Comparison of ENCODE assay signal across 10 cellular contexts in the genomic region with DNA sequence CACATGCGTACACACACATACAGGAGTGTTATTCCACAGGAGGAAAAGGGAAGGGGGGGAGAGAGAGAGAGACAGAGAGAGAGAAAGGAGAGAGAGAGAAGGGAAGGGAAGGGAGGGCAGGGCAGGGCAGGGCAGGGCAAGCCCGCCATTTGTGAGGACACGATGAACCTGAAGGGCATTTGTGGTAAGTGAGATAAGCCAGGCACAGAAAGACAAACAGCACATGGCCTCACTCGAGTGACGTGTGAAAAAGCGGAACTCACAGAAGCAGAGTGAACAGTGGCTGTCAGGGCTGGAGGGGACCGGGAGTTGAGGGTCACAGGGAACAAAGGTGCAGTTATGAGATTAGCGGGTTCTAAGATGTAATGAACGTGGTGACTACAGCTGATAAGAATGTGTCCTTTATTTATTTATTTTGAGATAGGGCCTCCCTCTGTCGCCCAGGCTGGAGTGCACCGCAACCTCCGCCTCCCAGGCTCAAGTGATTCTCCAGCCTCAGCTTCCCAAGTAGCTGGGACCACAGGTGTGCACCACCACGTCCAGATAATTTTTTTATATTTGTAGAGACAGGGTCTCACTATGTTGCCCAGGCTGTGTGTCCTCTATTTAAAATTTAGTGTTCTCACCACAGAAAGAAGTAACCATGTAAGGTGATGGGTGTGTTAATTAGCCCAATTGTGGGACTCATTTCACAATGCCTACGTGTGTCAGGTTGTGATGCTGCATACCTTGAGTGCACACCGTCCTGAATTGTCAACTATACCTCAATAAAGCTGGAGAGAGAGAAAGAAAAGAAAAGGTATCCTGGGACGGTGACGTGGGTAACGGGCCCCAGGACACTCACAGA. TPM values are rescaled to one million over a fixed set of nuclear protein-coding genes. Genes with fewer than 3 reads are reported as not detected.
A peak's percentile ranks its signal among the peaks of the same experiment; 100 is the strongest.
DNase-seq lines count a peak whose midpoint lies in the region; ATAC-seq and TF ChIP-seq lines count a peak whose summit lies in the region.
"Had no signal": no experiment of that assay in that cellular context is flagged by ENCODE, and none has a peak within 500 bp of the region (broad histone marks: within the 10 kb centered on the region; RNA-seq: fewer than 3 reads in every experiment).

No MANE protein-coding gene starts in this region.

- no peaks in the 10 kb centered on the region for H3K36me3 ChIP-seq in uterus

- POLR2A ChIA-PET in activated CD4-positive, alpha-beta T cell treated with anti-CD3 and anti-CD28 coated beads, Interleukin-2, amount 10 ng/mL, durations not matched to agents 7 days and 5 days (lab: Charles Lee): no interaction called here

- DNase-seq in activated CD4-positive, alpha-beta T cell treated with anti-CD3 and anti-CD28 coated beads, Interleukin-2, amount 10 ng/mL, durations not matched to agents 7 days and 5 days: no peak
- no peak for DNase-seq in activated CD4-positive, alpha-beta T cell treated with anti-CD3 and anti-CD28 coated beads for 4 hours
- DNase-seq in MV-4-11 (lab: John Stamatoyannopoulos, UW): peak; percentile 90
- DNase-seq in central memory CD8-positive, alpha-beta T cell (ENCODE audit: low spot score in 2 of 2): no peak
- peak; percentile 67 for DNase-seq in stimulated activated naive B cell treated with anti-CD40 and anti-IgM and Interleukin-4, amounts not matched to agents 10 μg/mL and 1 μg/mL and 100 μg/mL, for 72 hours
- no peak for DNase-seq in uterus
- no peak for DNase-seq in NCI-H82 (lab: John Stamatoyannopoulos, UW)
- DNase-seq: activated naive CD4-positive, alpha-beta T cell treated with anti-CD3 and anti-CD28 coated beads for 36 hours had no signal

- H3K4me3 Mint-ChIP-seq in activated CD4-positive, alpha-beta T cell treated with anti-CD3 and anti-CD28 coated beads, Interleukin-2, amount 10 ng/mL, durations not matched to agents 7 days and 5 days: no peak overlapping the region
- H3K4me3 Mint-ChIP-seq in central memory CD8-positive, alpha-beta T cell: peak overlapping the region; percentile 53
- peak overlapping the region; percentile 1 to 24 for H3K4me3 Mint-ChIP-seq in stimulated activated naive B cell treated with anti-CD40 and anti-IgM and Interleukin-4, amounts not matched to agents 10 μg/mL and 1 μg/mL and 100 μg/mL, for 72 hours
- H3K4me3 Mint-ChIP-seq: nephron had no signal

- intact Hi-C loops in uterus (cut with DNase I; ENCODE audit: low total_unique reads): no loop called here

- no peak for TF ChIP-seq POLR2A in uterus (IDR thresholded peaks at IDR 0.05)

- H3K9me3 ChIP-seq in uterus: no peaks in the 10 kb centered on the region

- no peak overlapping the region for H3K27ac ChIP-seq in uterus

- TF ChIP-seq CTCF in uterus (IDR thresholded peaks at IDR 0.05): no peak

- peaks cover 11% of the 10 kb centered on the region for H3K27me3 Mint-ChIP-seq in activated CD4-positive, alpha-beta T cell treated with anti-CD3 and anti-CD28 coated beads, Interleukin-2, amount 10 ng/mL, durations not matched to agents 7 days and 5 days
- no peaks in the 10 kb centered on the region for H3K27me3 Mint-ChIP-seq in central memory CD8-positive, alpha-beta T cell
- peaks cover 0 to 4% of the 10 kb centered on the region in 2 donors for H3K27me3 Mint-ChIP-seq in stimulated activated naive B cell treated with anti-CD40 and anti-IgM and Interleukin-4, amounts not matched to agents 10 μg/mL and 1 μg/mL and 100 μg/mL, for 72 hours

- no peak overlapping the region for H3K4me3 ChIP-seq in uterus

- H3K27ac Mint-ChIP-seq in activated CD4-positive, alpha-beta T cell treated with anti-CD3 and anti-CD28 coated beads, Interleukin-2, amount 10 ng/mL, durations not matched to agents 7 days and 5 days: peak overlapping the region; percentile 72
- peak overlapping the region; percentile 63 for H3K27ac Mint-ChIP-seq in central memory CD8-positive, alpha-beta T cell (ENCODE audit: low read depth)
- H3K27ac Mint-ChIP-seq in stimulated activated naive B cell treated with anti-CD40 and anti-IgM and Interleukin-4, amounts not matched to agents 10 μg/mL and 1 μg/mL and 100 μg/mL, for 72 hours: peak overlapping the region; percentile 63
- H3K27ac Mint-ChIP-seq: activated naive CD4-positive, alpha-beta T cell treated with anti-CD3 and anti-CD28 coated beads for 36 hours had no signal

- CTCF ChIA-PET in activated CD4-positive, alpha-beta T cell treated with anti-CD3 and anti-CD28 coated beads, Interleukin-2, amount 10 ng/mL, durations not matched to agents 7 days and 5 days (lab: Charles Lee): no interaction called here

- H3K9me3 Mint-ChIP-seq in activated CD4-positive, alpha-beta T cell treated with anti-CD3 and anti-CD28 coated beads, Interleukin-2, amount 10 ng/mL, durations not matched to agents 7 days and 5 days: peaks cover 2% of the 10 kb centered on the region
- no peaks in the 10 kb centered on the region for H3K9me3 Mint-ChIP-seq in central memory CD8-positive, alpha-beta T cell
- peaks cover 3 to 4% of the 10 kb centered on the region in 2 donors for H3K9me3 Mint-ChIP-seq in stimulated activated naive B cell treated with anti-CD40 and anti-IgM and Interleukin-4, amounts not matched to agents 10 μg/mL and 1 μg/mL and 100 μg/mL, for 72 hours
- H3K9me3 Mint-ChIP-seq: activated naive CD4-positive, alpha-beta T cell treated with anti-CD3 and anti-CD28 coated beads for 36 hours had no signal

- H3K4me1 ChIP-seq in uterus: no peaks in the 10 kb centered on the region

- peaks cover 0 to 6% of the 10 kb centered on the region in 2 donors for H3K27me3 ChIP-seq in uterus

- ATAC-seq in central memory CD8-positive, alpha-beta T cell (replicated peaks; ENCODE audit: extremely low read depth, poor library complexity, severe bottlenecking): peak; percentile 31
- ATAC-seq in stimulated activated naive B cell treated with anti-CD40 and anti-IgM and Interleukin-4, amounts not matched to agents 10 μg/mL and 1 μg/mL and 100 μg/mL, for 72 hours (replicated peaks): peak; percentile 84 to 89
- no peak for ATAC-seq in HG02571 (IDR thresholded peaks at IDR 0.05; ENCODE audit: unreplicated experiment)

- H3K4me1 Mint-ChIP-seq in activated CD4-positive, alpha-beta T cell treated with anti-CD3 and anti-CD28 coated beads, Interleukin-2, amount 10 ng/mL, durations not matched to agents 7 days and 5 days: peaks cover 40% of the 10 kb centered on the region
- H3K4me1 Mint-ChIP-seq in central memory CD8-positive, alpha-beta T cell: peaks cover 38% of the 10 kb centered on the region
- H3K4me1 Mint-ChIP-seq in stimulated activated naive B cell treated with anti-CD40 and anti-IgM and Interleukin-4, amounts not matched to agents 10 μg/mL and 1 μg/mL and 100 μg/mL, for 72 hours: peaks cover 30 to 59% of the 10 kb centered on the region in 2 donors

- no peaks in the 10 kb centered on the region for H3K36me3 Mint-ChIP-seq in activated CD4-positive, alpha-beta T cell treated with anti-CD3 and anti-CD28 coated beads, Interleukin-2, amount 10 ng/mL, durations not matched to agents 7 days and 5 days (ENCODE audit: low read depth)
- peaks cover 18% of the 10 kb centered on the region for H3K36me3 Mint-ChIP-seq in central memory CD8-positive, alpha-beta T cell (ENCODE audit: insufficient read depth)
- H3K36me3 Mint-ChIP-seq in stimulated activated naive B cell treated with anti-CD40 and anti-IgM and Interleukin-4, amounts not matched to agents 10 μg/mL and 1 μg/mL and 100 μg/mL, for 72 hours: peaks cover 4 to 5% of the 10 kb centered on the region in 2 donors

RNA-seq across cellular contexts. Expression of a gene that starts 18.7 kb away (rescaled TPM):
- 10 to 100 TPM; 49.8 to 51.1 TPM for total RNA-seq in activated CD4-positive, alpha-beta T cell treated with anti-CD3 and anti-CD28 coated beads, Interleukin-2, amount 10 ng/mL, durations not matched to agents 7 days and 5 days
- total RNA-seq in uterus: 10 to 100 TPM in 2 of 4 donors, 1 to 10 TPM in 2; 2.9 to 59.1 (median 31.8) TPM

Comparison
In these comparisons a context has a peak if more than half of its experiments do, and no peak if none do; other contexts are left out.
1. DNase-seq: peak in MV-4-11 (single experiment) and stimulated activated naive B cell treated with anti-CD40 and anti-IgM and Interleukin-4, amounts not matched to agents 10 μg/mL and 1 μg/mL and 100 μg/mL, for 72 hours (single experiment); none in activated CD4-positive, alpha-beta T cell treated with anti-CD3 and anti-CD28 coated beads, Interleukin-2, amount 10 ng/mL, durations not matched to agents 7 days and 5 days (single experiment), activated CD4-positive, alpha-beta T cell treated with anti-CD3 and anti-CD28 coated beads for 4 hours (0 of 2), central memory CD8-positive, alpha-beta T cell (0 of 2), uterus (0 of 2) and NCI-H82 (single experiment).
2. Peak in every context shown above with its lines, with median percentiles within 50 percentile points of each other: H3K27ac Mint-ChIP-seq.